In the genomic region with DNA sequence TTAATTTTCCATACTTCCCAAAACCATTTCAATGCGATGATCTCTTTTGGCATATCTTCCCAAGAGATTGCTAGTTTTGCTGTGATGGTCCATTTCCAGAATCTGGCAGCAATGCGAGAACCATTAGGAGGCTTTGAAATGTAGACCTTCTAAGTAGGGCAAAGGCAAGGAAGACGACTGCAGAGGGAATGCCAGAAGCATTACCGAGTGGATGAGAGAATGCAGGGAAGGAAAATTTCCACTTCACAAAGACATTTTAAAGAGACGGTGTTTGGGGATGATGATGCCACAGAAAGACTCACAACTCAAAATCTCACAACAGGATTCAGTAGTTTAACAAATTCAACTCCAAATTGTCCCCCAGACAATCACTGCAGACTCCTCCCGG, we compare ENCODE assay signal across 8 cellular contexts. TPM values are rescaled to one million over a fixed set of nuclear protein-coding genes. Genes with fewer than 3 reads are reported as not detected.
A peak's percentile ranks its signal among the peaks of the same experiment; 100 is the strongest.
DNase-seq lines count a peak whose midpoint lies in the region; ATAC-seq, FAIRE-seq and TF ChIP-seq lines count a peak whose summit lies in the region.

No MANE protein-coding gene starts in this region.

- H3K4me1 ChIP-seq in K562 (replicated peaks in 1 of 2; ENCODE audit: control insufficient read depth in 2 of 2, insufficient read depth in 2 of 2, low read length in 2 of 2) (peaks cover 0 to 8% of the 10 kb centered on the region in 2 experiments; a peak in 1 of 5 replicates), HepG2 (ENCODE audit: insufficient read depth, low read length) (peaks cover 34% of the 10 kb centered on the region)

- CTCF ChIA-PET in K562 (lab: Yijun Ruan, JAX; ENCODE audit: low intra/inter-chr PET ratio) (no interaction called here), HepG2 (lab: Yijun Ruan, JAX; ENCODE audit: low intra/inter-chr PET ratio, low total read pairs) (interaction anchor here (0.8 kb wide), 1 partner anchor 94 kb away, joined by 3 read pairs; no protein-coding TSS in a partner anchor)

- H3K79me2 ChIP-seq in K562 (ENCODE audit: control insufficient read depth, insufficient read depth, low read length) (no peaks in the 10 kb centered on the region), HepG2 (ENCODE audit: insufficient read depth, low read length) (no peaks in the 10 kb centered on the region)

- H3K27me3 ChIP-seq in K562 (ENCODE audit: control insufficient read depth in 2 of 2, insufficient read depth in 2 of 2, low read length in 2 of 2) (no peaks in the 10 kb centered on the region), HepG2 (ENCODE audit: control insufficient read depth in 1 of 2, insufficient read depth in 2 of 2, low read length in 2 of 2) (no peaks in the 10 kb centered on the region)

- TF ChIP-seq EP300 in K562 (IDR thresholded peaks at IDR 0.05; ENCODE audit: low read length): no peak
- no peak for TF ChIP-seq EP300 in HepG2 (IDR thresholded peaks at IDR 0.05; ENCODE audit: low read depth in 2 of 2, low read length in 2 of 2)
- TF ChIP-seq EP300 in HepG2 (CRISPR knock-in tag; IDR thresholded peaks at IDR 0.05; ENCODE audit: borderline replicate concordance): no peak

- ATAC-seq in Right ventricle myocardium inferior: peak; percentile 5
- ATAC-seq in K562: no peak
- ATAC-seq in HepG2: no peak
- no peak for ATAC-seq in HG03521 (IDR thresholded peaks at IDR 0.05; ENCODE audit: unreplicated experiment)

- no peak for FAIRE-seq in K562 (lab: Jason Lieb, UNC)
- no peak for FAIRE-seq in HepG2 (lab: Jason Lieb, UNC)

- POLR2A ChIA-PET in K562 (lab: Yijun Ruan, JAX): no interaction called here
- POLR2A ChIA-PET in HepG2 (lab: Yijun Ruan, JAX): interaction anchor here (0.9 to 1.8 kb wide), 4 partner anchors 48 to 93 kb away, joined by 4 to 12 read pairs (median 4); no protein-coding TSS in a partner anchor

- intact Hi-C loops in Right ventricle myocardium inferior (cut with DNase I): no loop called here
- intact Hi-C loops in cardiac septum (cut with DNase I): no loop called here
- intact Hi-C loops in K562 (cut with micrococcal nuclease): no loop called here
- intact Hi-C loops in HepG2 (cut with micrococcal nuclease; ENCODE audit: unreplicated experiment): loop anchor here (10.0 kb wide), 1 partner anchor 200 kb away; the partner anchor contains the start of gene YAP1

- H4K20me1 ChIP-seq in K562 (replicated peaks; ENCODE audit: control insufficient read depth, insufficient read depth, low read length): no peaks in the 10 kb centered on the region
- H4K20me1 ChIP-seq in HepG2 (ENCODE audit: insufficient read depth, low read length): no peaks in the 10 kb centered on the region

- TF ChIP-seq POLR2A in K562 (conservative IDR thresholded peaks at IDR 0.05) (no peak), HepG2 (IDR thresholded peaks at IDR 0.05; ENCODE audit: insufficient read depth in 1 of 2, low read depth in 2 of 2, low read length in 2 of 2) (no peak)

- H3K9ac ChIP-seq in K562 (ENCODE audit: insufficient read depth in 1 of 2, low read depth in 2 of 2, low read length in 2 of 2) (no peak overlapping the region), HepG2 (ENCODE audit: insufficient read depth, low read depth, low read length) (no peak overlapping the region; the same call in 1 of the 2 replicates)

- H3K36me3 ChIP-seq in K562 (ENCODE audit: control insufficient read depth, insufficient read depth, low read length): no peaks in the 10 kb centered on the region
- H3K36me3 ChIP-seq in HepG2 (replicated peaks in 1 of 2; ENCODE audit: control insufficient read depth in 1 of 2, insufficient read depth in 2 of 2, low read length in 2 of 2): no peaks in the 10 kb centered on the region

- 6% methylated on average over 6 of the region's 6 CpGs for WGBS in K562 (ENCODE audit: insufficient coverage, low coverage, missing lambda C conversion rate)
- 15% methylated on average over 6 of the region's 6 CpGs for WGBS in HepG2 (ENCODE audit: low lambda C conversion rate)

- H3K9me3 ChIP-seq in K562 (replicated peaks; ENCODE audit: control insufficient read depth, insufficient read depth, low read depth, low read length) (no peaks in the 10 kb centered on the region), HepG2 (ENCODE audit: low read length) (no peaks in the 10 kb centered on the region)

- H3K27ac ChIP-seq in K562 (ENCODE audit: extremely low read depth, low read depth, low read length) (no peak overlapping the region), HepG2 (ENCODE audit: extremely low read length, insufficient read depth, low read length) (no peak overlapping the region)

- peak overlapping the region; percentile 63 for H3K27ac Mint-ChIP-seq in type B pancreatic cell

- H3K4me2 ChIP-seq in K562 (ENCODE audit: insufficient read depth, low read length) (peak overlapping the region; percentile 74), HepG2 (ENCODE audit: low read depth, low read length) (peak overlapping the region; percentile 81)

- in situ Hi-C loops in K562 (cut with MboI): no loop called here
- in situ Hi-C loops in HepG2 (cut with HindIII; ENCODE audit: extremely low pct_ligation_motif_present, low pct_unique_long_range_greater_than_20kb): loop anchor here (10.0 kb wide), 1 partner anchor 50 kb away; no protein-coding TSS in a partner anchor

- TF ChIP-seq RAD21 in K562 (CRISPR knock-in tag; conservative IDR thresholded peaks at IDR 0.05 in 1 of 2, IDR thresholded peaks at IDR 0.05 in 1 of 2): no peak
- no peak for TF ChIP-seq RAD21 in HepG2 (CRISPR knock-in tag; IDR thresholded peaks at IDR 0.05)

- no peak for DNase-seq in Right ventricle myocardium inferior (ENCODE audit: missing footprints)
- DNase-seq in cardiac septum (ENCODE audit: low spot score): no peak
- no peak for DNase-seq in K562 (ENCODE audit: extremely low read depth in 1 of 4, low spot score in 3 of 4)
- DNase-seq in HepG2 (ENCODE audit: low spot score): no peak
- no peak for DNase-seq in type B pancreatic cell (ENCODE audit: extremely low spot score, unreplicated experiment)
- DNase-seq in NCI-H2107 treated with DMSO at 0.1 percent for 48 hours (lab: John Stamatoyannopoulos, UW; ENCODE audit: unreplicated experiment): no peak
- no peak for DNase-seq in SK-N-DZ (ENCODE audit: low spot score)

- TF ChIP-seq CTCF in K562 (IDR thresholded peaks at IDR 0.05 in 2 of 3, conservative IDR thresholded peaks at IDR 0.05 in 1 of 3; ENCODE audit: insufficient read depth in 2 of 3, low read depth in 1 of 3, low read length in 3 of 3) (no peak), HepG2 (CRISPR knock-in tag; IDR thresholded peaks at IDR 0.05) (no peak), type B pancreatic cell (conservative IDR thresholded peaks at IDR 0.05) (no peak)

- H3K27me3 Mint-ChIP-seq in type B pancreatic cell: no peaks in the 10 kb centered on the region

- H3K4me3 Mint-ChIP-seq in type B pancreatic cell: peak overlapping the region; percentile 95

- peak overlapping the region; percentile 90 for H2AFZ ChIP-seq in K562 (ENCODE audit: low read depth, low read length)
- no peak overlapping the region for H2AFZ ChIP-seq in HepG2 (ENCODE audit: low read length)

- H3K4me3 ChIP-seq in K562 (0 out of 2 replicates have a peak overlapping the region, but pooled peaks have one; percentile 58), HepG2 (replicated peaks in 1 of 3; ENCODE audit: insufficient read depth in 1 of 3, low read depth in 2 of 3, low read length in 3 of 3) (peak overlapping the region; percentile 78 to 85 (median 84))

- no TSS peak for BruUV-seq in K562 (replicated peaks; lab: Mats Ljungman, UMichigan)
- no TSS peak for BruUV-seq in HepG2 (replicated peaks; lab: Mats Ljungman, UMichigan)

- H3K9me1 ChIP-seq in K562 (ENCODE audit: control insufficient read depth, insufficient read depth, low read length): no peaks in the 10 kb centered on the region

- H3K36me3 Mint-ChIP-seq in type B pancreatic cell: no peaks in the 10 kb centered on the region

- peaks cover 15% of the 10 kb centered on the region for H3K4me1 Mint-ChIP-seq in type B pancreatic cell (ENCODE audit: unreplicated experiment)

- no peaks in the 10 kb centered on the region for H3K9me3 Mint-ChIP-seq in type B pancreatic cell

RNA-seq across cellular contexts. Expression of gene CEP126, which starts 0.5 kb away (rescaled TPM):
- total RNA-seq in Right ventricle myocardium inferior (1.1 TPM), cardiac septum (1.5 TPM), K562 (2014; rRNA removed) (not detected in 2 replicates), K562 (2014; rRNA removed; fragmentation: Illumina TruSeq; extraction: Trizol) (0.03 and 0.11 TPM in 2 replicates), K562 (2015; rRNA removed; fragmentation: Illumina TruSeq; extraction: Trizol) (0.04 TPM in 1 of 2 replicates, not detected in the other), K562 (2021) (0.07 and 0.11 TPM in 2 replicates), HepG2 (2016; rRNA removed; fragmentation: Illumina TruSeq; extraction: Trizol) (1.4 and 1.8 TPM in 2 replicates), type B pancreatic cell (ENCODE audit: low replicate concordance) (2.1 and 5.8 TPM in 2 replicates)
- 0.25 TPM in 1 of 2 replicates, not detected in the other for total RNA-seq in K562 (2011; cell fraction: chromatin; rRNA removed; ENCODE audit: low replicate concordance)
- total RNA-seq in K562 (2011; cell fraction: nucleolus; rRNA removed): not detected in 2 replicates
- total RNA-seq in K562 (2011; cell fraction: nucleoplasm; rRNA removed): 0.07 TPM in 1 of 2 replicates, not detected in the other
- polyA plus RNA-seq in K562 (2011; rRNA removed) (0.03 TPM in 1 of 2 replicates, not detected in the other), K562 (2014; fragmentation: Illumina TruSeq; extraction: Trizol) (0.03 and 0.06 TPM in 2 replicates), K562 (2014; fragmentation: Nextera tagmentation; extraction: Ambion mirVana) (under 1 TPM in 1 of 2 experiments, not detected in 1; 0.01 TPM), K562 (2014; rRNA removed) (0.07 and 0.08 TPM in 2 replicates), HepG2 (2011; rRNA removed) (1.7 and 1.8 TPM in 2 replicates)
- polyA plus RNA-seq in K562 (2011; cell fraction: cytosol; rRNA removed): 0.19 TPM in 1 of 2 replicates, not detected in the other
- polyA plus RNA-seq in K562 (2011; cell fraction: nucleus; rRNA removed): 0.04 TPM in 1 of 2 replicates, not detected in the other
- 0.05 and 0.08 TPM in 2 replicates for polyA plus RNA-seq in K562 (2012)
- not detected in 2 replicates for polyA minus RNA-seq in K562 (2011; rRNA and poly(A)+ RNA removed)
- polyA minus RNA-seq in K562 (2011; cell fraction: cytosol; rRNA and poly(A)+ RNA removed): not detected in 2 replicates
- not detected in 2 replicates for polyA minus RNA-seq in K562 (2011; cell fraction: nucleus; rRNA and poly(A)+ RNA removed)
- 0.26 and 0.30 TPM in 2 replicates for total RNA-seq in HepG2 (2016; cell fraction: cytosol; rRNA removed; fragmentation: Illumina TruSeq; extraction: Trizol; ENCODE audit: low read depth)
- 0.80 and 1.8 TPM in 2 replicates for total RNA-seq in HepG2 (2016; cell fraction: insoluble cytoplasmic fraction; rRNA removed; fragmentation: Illumina TruSeq; extraction: Trizol)
- total RNA-seq in HepG2 (2016; cell fraction: membrane; rRNA removed; fragmentation: Illumina TruSeq; extraction: Trizol): 0.83 TPM in 2 replicates
- 1.6 and 1.7 TPM in 2 replicates for total RNA-seq in HepG2 (2016; cell fraction: nucleus; rRNA removed; fragmentation: Illumina TruSeq; extraction: Trizol)
- 0.20 and 0.56 TPM in 2 replicates for polyA plus RNA-seq in HepG2 (2011; cell fraction: cytosol; rRNA removed)
- polyA plus RNA-seq in HepG2 (2011; cell fraction: nucleus; rRNA removed): 1.4 and 2.3 TPM in 2 replicates
- polyA plus RNA-seq in HepG2 (2012): 1.9 and 3.1 TPM in 2 replicates
- polyA plus RNA-seq in HepG2 (2016; cell fraction: cytosol; fragmentation: Illumina TruSeq; extraction: Trizol; ENCODE audit: low read depth): 0.23 and 0.31 TPM in 2 replicates
- 1.5 and 1.8 TPM in 2 replicates for polyA plus RNA-seq in HepG2 (2016; cell fraction: insoluble cytoplasmic fraction; fragmentation: Illumina TruSeq; extraction: Trizol; ENCODE audit: low read depth)
- 0.48 and 0.83 TPM in 2 replicates for polyA plus RNA-seq in HepG2 (2016; cell fraction: membrane; fragmentation: Illumina TruSeq; extraction: Trizol; ENCODE audit: low read depth)
- polyA plus RNA-seq in HepG2 (2016; cell fraction: nucleus; fragmentation: Illumina TruSeq; extraction: Trizol; ENCODE audit: insufficient read depth, low read depth): 5.0 and 5.9 TPM in 2 replicates
- 0.62 and 1.1 TPM in 2 replicates for polyA minus RNA-seq in HepG2 (2011; rRNA and poly(A)+ RNA removed; ENCODE audit: low replicate concordance)
- 0.30 and 0.44 TPM in 2 replicates for polyA minus RNA-seq in HepG2 (2011; cell fraction: cytosol; rRNA and poly(A)+ RNA removed)
- 3.6 and 4.2 TPM in 2 replicates for polyA minus RNA-seq in HepG2 (2011; cell fraction: nucleus; rRNA and poly(A)+ RNA removed)
- 0.80 and 0.85 TPM in 2 replicates for polyA plus RNA-seq in SK-N-DZ (2014; cell fraction: cytosol; rRNA removed)
- 1.4 and 2.6 TPM in 2 replicates for polyA plus RNA-seq in SK-N-DZ (2014; cell fraction: nucleus; rRNA removed)

RNA-seq across cellular contexts. Expression of gene ANGPTL5, which starts 2.0 kb away (rescaled TPM):
- 1.5 TPM for total RNA-seq in Right ventricle myocardium inferior
- 1.9 TPM for total RNA-seq in cardiac septum
- not detected in 2 replicates for total RNA-seq in K562 (2011; cell fraction: chromatin; rRNA removed; ENCODE audit: low replicate concordance)
- not detected in 2 replicates for total RNA-seq in K562 (2011; cell fraction: nucleolus; rRNA removed)
- total RNA-seq in K562 (2011; cell fraction: nucleoplasm; rRNA removed): not detected in 2 replicates
- total RNA-seq in K562 (2014; rRNA removed): not detected in 2 replicates
- not detected in 2 replicates for total RNA-seq in K562 (2014; rRNA removed; fragmentation: Illumina TruSeq; extraction: Trizol)
- total RNA-seq in K562 (2015; rRNA removed; fragmentation: Illumina TruSeq; extraction: Trizol): not detected in 2 replicates
- total RNA-seq in K562 (2021): not detected in 2 replicates
- polyA plus RNA-seq in K562 (2011; rRNA removed): not detected in 2 replicates
- polyA plus RNA-seq in K562 (2011; cell fraction: cytosol; rRNA removed): not detected in 2 replicates
- polyA plus RNA-seq in K562 (2011; cell fraction: nucleus; rRNA removed): not detected in 2 replicates
- not detected in 2 replicates for polyA plus RNA-seq in K562 (2012)
- not detected in 2 replicates for polyA plus RNA-seq in K562 (2014; fragmentation: Illumina TruSeq; extraction: Trizol)
- under 1 TPM in 1 of 2 experiments, not detected in 1; 0.03 TPM for polyA plus RNA-seq in K562 (2014; fragmentation: Nextera tagmentation; extraction: Ambion mirVana)
- not detected in 2 replicates for polyA plus RNA-seq in K562 (2014; rRNA removed)
- not detected in 2 replicates for polyA minus RNA-seq in K562 (2011; rRNA and poly(A)+ RNA removed)
- polyA minus RNA-seq in K562 (2011; cell fraction: cytosol; rRNA and poly(A)+ RNA removed): not detected in 2 replicates
- polyA minus RNA-seq in K562 (2011; cell fraction: nucleus; rRNA and poly(A)+ RNA removed): not detected in 2 replicates
- total RNA-seq in HepG2 (2016; rRNA removed; fragmentation: Illumina TruSeq; extraction: Trizol): not detected in 2 replicates
- total RNA-seq in HepG2 (2016; cell fraction: cytosol; rRNA removed; fragmentation: Illumina TruSeq; extraction: Trizol; ENCODE audit: low read depth): not detected in 2 replicates
- total RNA-seq in HepG2 (2016; cell fraction: insoluble cytoplasmic fraction; rRNA removed; fragmentation: Illumina TruSeq; extraction: Trizol): not detected in 2 replicates
- not detected in 2 replicates for total RNA-seq in HepG2 (2016; cell fraction: membrane; rRNA removed; fragmentation: Illumina TruSeq; extraction: Trizol)
- total RNA-seq in HepG2 (2016; cell fraction: nucleus; rRNA removed; fragmentation: Illumina TruSeq; extraction: Trizol): not detected in 2 replicates
- polyA plus RNA-seq in HepG2 (2011; rRNA removed): not detected in 2 replicates
- polyA plus RNA-seq in HepG2 (2011; cell fraction: cytosol; rRNA removed): not detected in 2 replicates
- not detected in 2 replicates for polyA plus RNA-seq in HepG2 (2011; cell fraction: nucleus; rRNA removed)
- polyA plus RNA-seq in HepG2 (2012): not detected in 2 replicates
- polyA plus RNA-seq in HepG2 (2016; cell fraction: cytosol; fragmentation: Illumina TruSeq; extraction: Trizol; ENCODE audit: low read depth): not detected in 2 replicates
- not detected in 2 replicates for polyA plus RNA-seq in HepG2 (2016; cell fraction: insoluble cytoplasmic fraction; fragmentation: Illumina TruSeq; extraction: Trizol; ENCODE audit: low read depth)
- not detected in 2 replicates for polyA plus RNA-seq in HepG2 (2016; cell fraction: membrane; fragmentation: Illumina TruSeq; extraction: Trizol; ENCODE audit: low read depth)
- not detected in 2 replicates for polyA plus RNA-seq in HepG2 (2016; cell fraction: nucleus; fragmentation: Illumina TruSeq; extraction: Trizol; ENCODE audit: insufficient read depth, low read depth)
- not detected in 2 replicates for polyA minus RNA-seq in HepG2 (2011; rRNA and poly(A)+ RNA removed; ENCODE audit: low replicate concordance)
- not detected in 2 replicates for polyA minus RNA-seq in HepG2 (2011; cell fraction: cytosol; rRNA and poly(A)+ RNA removed)
- polyA minus RNA-seq in HepG2 (2011; cell fraction: nucleus; rRNA and poly(A)+ RNA removed): not detected in 2 replicates
- total RNA-seq in type B pancreatic cell (ENCODE audit: low replicate concordance): not detected in 2 replicates
- not detected in 2 replicates for polyA plus RNA-seq in SK-N-DZ (2014; cell fraction: cytosol; rRNA removed)
- polyA plus RNA-seq in SK-N-DZ (2014; cell fraction: nucleus; rRNA removed): not detected in 2 replicates
